In genomic region chr18:24841536-24841935, GRCh38 we compare ENCODE assay signal across 30 cellular contexts.
"Had no signal": no experiment of that assay in that cellular context is flagged by ENCODE, and none has a peak within 500 bp of the region (broad histone marks: within the 10 kb centered on the region; RNA-seq: fewer than 3 reads in every experiment).

No MANE protein-coding gene starts in this region.

- H3K4me3 ChIP-seq: adrenal gland, body of pancreas, esophagus muscularis mucosa, gastroesophageal sphincter had no signal

- H3K27me3 ChIP-seq: adrenal gland, body of pancreas, esophagus muscularis mucosa, gastroesophageal sphincter had no signal

- H3K4me1 ChIP-seq: adrenal gland, body of pancreas, esophagus muscularis mucosa, gastroesophageal sphincter had no signal

- H3K9me3 ChIP-seq: adrenal gland, body of pancreas, esophagus muscularis mucosa, gastroesophageal sphincter had no signal

- H3K36me3 ChIP-seq: adrenal gland, esophagus muscularis mucosa, gastroesophageal sphincter had no signal

- DNase-seq: activated CD4-positive, alpha-beta memory T cell treated with anti-CD3 and anti-CD28 coated beads for 36 hours; activated CD4-positive, alpha-beta T cell treated with anti-CD3 and anti-CD28 coated beads for 36 hours; activated CD4-positive, alpha-beta T cell treated with anti-CD3 and anti-CD28 coated beads, Interleukin-2, amount 10 ng/mL, durations not matched to agents 24 days and 14 days; activated CD4-positive, CD25-positive, alpha-beta regulatory T cell; activated CD4-positive, CD25-positive, alpha-beta regulatory T cell treated with anti-CD3 and anti-CD28 coated beads, Interleukin-2, amount 50 U/mL, for 72 hours; activated CD8-positive, alpha-beta memory T cell treated with anti-CD3 and anti-CD28 coated beads, Interleukin-2, amount 10 ng/mL, durations not matched to agents 7 days and 5 days; activated CD8-positive, alpha-beta memory T cell treated with anti-CD3 and anti-CD28 coated beads, Interleukin-2, amount 50 U/mL, for 4 hours; activated CD8-positive, alpha-beta T cell treated with anti-CD3 and anti-CD28 coated beads, Interleukin-2, amount 10 ng/mL, durations not matched to agents 7 days and 5 days; activated effector memory CD4-positive, alpha-beta T cell treated with anti-CD3 and anti-CD28 coated beads, Interleukin-2, amount 50 U/mL, for 16 hours; activated naive CD4-positive, alpha-beta T cell treated with anti-CD3 and anti-CD28 coated beads for 36 hours; activated naive CD8-positive, alpha-beta T cell treated with anti-CD3 and anti-CD28 coated beads for 36 hours; activated naive CD8-positive, alpha-beta T cell treated with anti-CD3 and anti-CD28 coated beads, Interleukin-2, amount 50 U/mL, for 24 hours; activated T-cell treated with anti-CD3 and anti-CD28 coated beads, Interleukin-2, amount 50 U/mL, for 1 hour; activated T-cell treated with anti-CD3 and anti-CD28 coated beads, Interleukin-2, amount 50 U/mL, for 48 hours; adrenal gland; amygdala; aorta; body of pancreas; caudate nucleus; cortex of kidney; dermis blood vessel endothelial cell; effector CD4-positive, alpha-beta T cell; effector memory CD8-positive, alpha-beta T cell; erythroblast; foreskin melanocyte; T-cell; T-helper 17 cell; T1000 had no signal

- H3K27ac ChIP-seq: adrenal gland, body of pancreas, esophagus muscularis mucosa, gastroesophageal sphincter had no signal
